14 cellular contexts compared by ENCODE assay signal in the genomic region with DNA sequence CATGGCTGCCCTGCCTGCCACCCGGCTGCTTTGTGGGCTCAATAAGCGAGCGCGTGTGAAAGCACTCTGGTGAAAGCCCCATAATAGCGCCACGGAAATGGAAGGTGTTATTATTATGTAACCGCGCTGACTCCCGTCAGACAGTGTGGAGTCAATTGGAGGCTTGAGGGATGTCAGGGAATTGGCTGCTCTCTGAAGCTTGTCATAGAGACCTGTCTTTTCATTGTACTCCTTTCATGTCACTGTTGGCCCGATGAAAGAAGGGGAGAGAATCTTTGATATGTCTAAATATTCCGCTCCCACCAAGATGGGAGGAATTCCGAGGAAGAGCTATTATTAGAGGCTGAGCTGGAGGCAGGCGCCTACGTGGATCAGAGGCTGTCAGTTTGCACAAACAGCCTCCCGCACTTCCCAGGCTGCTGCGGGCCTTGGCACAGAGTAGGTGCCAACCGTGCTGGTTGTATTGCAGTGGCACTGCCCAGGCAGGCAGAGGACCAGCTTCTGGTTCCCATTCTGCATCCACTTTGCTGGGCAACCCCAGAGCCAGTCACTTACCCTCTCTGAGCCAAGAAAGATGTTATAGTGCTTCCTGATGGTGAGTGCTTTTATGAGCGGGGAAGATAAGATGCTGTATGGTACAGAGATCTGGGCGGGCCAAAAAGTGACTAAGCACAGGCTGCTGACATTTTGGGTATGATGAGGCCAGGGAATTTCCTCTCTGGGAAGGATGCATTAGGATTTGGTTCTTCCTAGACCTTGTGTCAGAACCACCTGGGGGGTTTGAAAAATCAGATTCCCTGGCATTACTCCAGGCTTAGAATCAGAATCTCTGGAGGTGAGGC.
"Had no signal": no experiment of that assay in that cellular context is flagged by ENCODE, and none has a peak within 500 bp of the region (broad histone marks: within the 10 kb centered on the region; RNA-seq: fewer than 3 reads in every experiment).

No MANE protein-coding gene starts in this region.

- ATAC-seq: activated CD4-positive, CD25-positive, alpha-beta regulatory T cell treated with anti-CD3 and anti-CD28 coated beads, Interleukin-2, amount 50 U/mL, for 24 hours; left colon; pancreas; stimulated activated memory B cell treated with anti-CD40 and anti-IgM and Interleukin-4, amounts not matched to agents 10 μg/mL and 1 μg/mL and 100 μg/mL, for 72 hours had no signal

- H3K36me3 ChIP-seq: gastrocnemius medialis, heart right ventricle, lower lobe of right lung, pancreas had no signal

- H3K4me3 ChIP-seq: body of pancreas, gastrocnemius medialis, heart right ventricle, lower lobe of right lung, pancreas had no signal

- FAIRE-seq: pancreas had no signal

- H3K4me1 ChIP-seq: body of pancreas, pancreas had no signal

- DNase-seq: activated naive CD8-positive, alpha-beta T cell treated with anti-CD3 and anti-CD28 coated beads for 36 hours; body of pancreas; cerebellar nuclear complex; effector memory CD4-positive, alpha-beta T cell; gastrocnemius medialis; left colon; lower lobe of right lung; pancreas; retina; stimulated activated CD4-positive, alpha-beta T cell treated with anti-CD3 and anti-CD28 coated beads, Interleukin-2, amount 100 ng/mL, for 48 hours; T-helper 9 cell had no signal

- H3K27me3 ChIP-seq: body of pancreas, gastrocnemius medialis, pancreas had no signal

- H3K9me3 ChIP-seq: body of pancreas, gastrocnemius medialis, heart right ventricle, lower lobe of right lung, pancreas had no signal

- H3K27ac ChIP-seq: body of pancreas, gastrocnemius medialis, heart right ventricle, pancreas had no signal
